Comparison of ENCODE assay signal across 9 cellular contexts in the genomic region with DNA sequence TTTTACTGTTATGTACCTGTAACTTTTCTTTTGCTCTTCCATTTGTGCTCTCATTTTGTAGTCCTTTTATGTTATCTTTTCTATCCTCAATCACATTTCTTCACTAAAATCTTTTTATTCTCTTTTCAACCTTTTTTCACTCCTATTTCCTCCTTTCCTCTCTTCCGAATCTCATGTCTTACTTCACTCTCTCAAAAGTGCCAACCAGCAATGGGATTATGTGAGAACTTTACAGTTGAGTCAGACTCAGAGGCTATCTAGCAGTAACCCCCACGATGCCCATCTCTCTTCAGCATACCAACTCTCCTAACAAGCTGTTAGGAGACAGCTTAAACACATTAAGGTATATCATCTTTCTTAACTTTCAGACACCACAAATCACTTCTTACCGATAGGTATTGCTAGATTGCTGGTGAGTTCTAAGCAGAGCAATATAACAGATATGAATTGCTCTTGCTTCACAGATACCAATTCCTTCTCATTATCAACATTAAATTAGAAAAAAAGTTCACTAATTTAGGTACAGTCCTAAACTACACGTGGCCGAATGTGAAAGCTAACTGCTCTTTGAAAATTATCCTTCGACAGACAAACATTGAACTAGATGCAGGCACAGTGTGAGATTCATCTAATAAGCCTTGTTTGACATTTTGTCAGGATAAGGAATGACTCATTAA. TPM values are rescaled to one million over a fixed set of nuclear protein-coding genes. Genes with fewer than 3 reads are reported as not detected.
A peak's percentile ranks its signal among the peaks of the same experiment; 100 is the strongest.
DNase-seq lines count a peak whose midpoint lies in the region; ATAC-seq and TF ChIP-seq lines count a peak whose summit lies in the region.
"Had no signal": no experiment of that assay in that cellular context is flagged by ENCODE, and none has a peak within 500 bp of the region (broad histone marks: within the 10 kb centered on the region; RNA-seq: fewer than 3 reads in every experiment).

No MANE protein-coding gene starts in this region.

- H4K91ac ChIP-seq in mesenchymal stem cell (ENCODE audit: low read length): no peak overlapping the region

- H4K8ac ChIP-seq in mesenchymal stem cell (ENCODE audit: low read length): no peak overlapping the region

- H3K36me3 ChIP-seq in adipocyte (ENCODE audit: control insufficient read depth, insufficient read depth, low read length, severe bottlenecking): no peaks in the 10 kb centered on the region
- no peaks in the 10 kb centered on the region for H3K36me3 ChIP-seq in mesenchymal stem cell (ENCODE audit: control insufficient read depth in 1 of 2, insufficient read depth in 2 of 2, low read depth in 1 of 2, low read length in 2 of 2)
- no peaks in the 10 kb centered on the region for H3K36me3 ChIP-seq in tibial artery

- intact Hi-C loops in tibial artery (cut with DNase I; ENCODE audit: low total_unique reads): no loop called here

- TF ChIP-seq CTCF in tibial artery (IDR thresholded peaks at IDR 0.05): no peak

- no peak overlapping the region for H3K9ac ChIP-seq in adipocyte (ENCODE audit: low read length)
- peak overlapping the region; percentile 1 for H3K9ac ChIP-seq in mesenchymal stem cell (ENCODE audit: low read length)

- no peak overlapping the region for H3K23ac ChIP-seq in mesenchymal stem cell (ENCODE audit: low read length in 2 of 2)

- H3K4me3 ChIP-seq in adipocyte (ENCODE audit: low read length): peak overlapping the region; percentile 86
- peak overlapping the region in 1 of 2 experiments; percentile 95 for H3K4me3 ChIP-seq in mesenchymal stem cell (ENCODE audit: insufficient read depth in 1 of 2, low read depth in 1 of 2, low read length in 2 of 2)
- peak overlapping the region; percentile 71 to 98 for H3K4me3 ChIP-seq in tibial artery

- H3K36me3 Mint-ChIP-seq in activated CD8-positive, alpha-beta memory T cell treated with anti-CD3 and anti-CD28 coated beads, Interleukin-2, amount 10 ng/mL, durations not matched to agents 7 days and 5 days: peaks cover 6% of the 10 kb centered on the region

- H3K4ac ChIP-seq in mesenchymal stem cell (ENCODE audit: low read depth in 1 of 2, low read length in 2 of 2): no peak overlapping the region

- H3K4me1 ChIP-seq in adipocyte (ENCODE audit: control insufficient read depth, insufficient read depth, low read length) (peaks cover 18% of the 10 kb centered on the region), mesenchymal stem cell (ENCODE audit: control insufficient read depth, insufficient read depth, low read depth, low read length) (peaks cover 9% of the 10 kb centered on the region), tibial artery (peaks cover 0 to 30% (median 13%) of the 10 kb centered on the region in 4 donors)

- no peaks in the 10 kb centered on the region for H3K79me1 ChIP-seq in mesenchymal stem cell (replicated peaks; ENCODE audit: low read length, poor library complexity, severe bottlenecking)

- peaks cover 3% of the 10 kb centered on the region for H3K27me3 ChIP-seq in adipocyte (replicated peaks; ENCODE audit: control insufficient read depth, insufficient read depth, low read length)
- H3K27me3 ChIP-seq in mesenchymal stem cell (ENCODE audit: control insufficient read depth in 1 of 2, insufficient read depth in 1 of 2, low read length in 2 of 2): peaks cover 0 to 5% of the 10 kb centered on the region in 2 experiments
- no peaks in the 10 kb centered on the region for H3K27me3 ChIP-seq in tibial artery

- H3K27me3 Mint-ChIP-seq in activated CD8-positive, alpha-beta memory T cell treated with anti-CD3 and anti-CD28 coated beads, Interleukin-2, amount 10 ng/mL, durations not matched to agents 7 days and 5 days: peaks cover 21% of the 10 kb centered on the region

- no peak overlapping the region for H3K14ac ChIP-seq in mesenchymal stem cell (ENCODE audit: low read length in 2 of 2)

- peaks cover 31% of the 10 kb centered on the region for H3K4me1 Mint-ChIP-seq in activated CD8-positive, alpha-beta memory T cell treated with anti-CD3 and anti-CD28 coated beads, Interleukin-2, amount 10 ng/mL, durations not matched to agents 7 days and 5 days

- no peak overlapping the region for H2BK15ac ChIP-seq in mesenchymal stem cell (ENCODE audit: low read depth, poor library complexity, severe bottlenecking)

- no peak for ATAC-seq in activated CD8-positive, alpha-beta memory T cell treated with anti-CD3 and anti-CD28 coated beads, Interleukin-2, amount 10 ng/mL, durations not matched to agents 7 days and 5 days
- ATAC-seq in HG02970 (IDR thresholded peaks at IDR 0.05; ENCODE audit: low FRiP score, unreplicated experiment) (no peak), GM19324 (IDR thresholded peaks at IDR 0.05; ENCODE audit: low FRiP score, unreplicated experiment) (no peak)

- H3K9me3 ChIP-seq in adipocyte (ENCODE audit: control insufficient read depth, low read length): no peaks in the 10 kb centered on the region
- H3K9me3 ChIP-seq in mesenchymal stem cell (ENCODE audit: control insufficient read depth, low read length): no peaks in the 10 kb centered on the region
- no peaks in the 10 kb centered on the region for H3K9me3 ChIP-seq in tibial artery

- WGBS in mesenchymal stem cell: 98% methylated on average over 4 of the region's 6 CpGs

- H3K27ac Mint-ChIP-seq in activated CD8-positive, alpha-beta memory T cell treated with anti-CD3 and anti-CD28 coated beads, Interleukin-2, amount 10 ng/mL, durations not matched to agents 7 days and 5 days: peak overlapping the region; percentile 73

- peak overlapping the region; percentile 80 for H3K4me3 Mint-ChIP-seq in activated CD8-positive, alpha-beta memory T cell treated with anti-CD3 and anti-CD28 coated beads, Interleukin-2, amount 10 ng/mL, durations not matched to agents 7 days and 5 days

- H2AK5ac ChIP-seq in mesenchymal stem cell (ENCODE audit: low read length, severe bottlenecking): no peak overlapping the region

- no peak overlapping the region for H3K27ac ChIP-seq in mesenchymal stem cell (ENCODE audit: low read length, poor library complexity, severe bottlenecking)
- H3K27ac ChIP-seq in tibial artery: peak overlapping the region; percentile 80 to 87
- H3K27ac ChIP-seq: C4-2B had no signal

- no peak for DNase-seq in activated CD8-positive, alpha-beta memory T cell treated with anti-CD3 and anti-CD28 coated beads, Interleukin-2, amount 10 ng/mL, durations not matched to agents 7 days and 5 days
- no peak for DNase-seq in activated CD8-positive, alpha-beta memory T cell treated with anti-CD3 and anti-CD28 coated beads, Interleukin-2, amount 50 U/mL, for 48 hours
- DNase-seq in adipocyte (ENCODE audit: low read depth): no peak
- DNase-seq in mesenchymal stem cell: no peak
- DNase-seq in tibial artery: no peak
- DNase-seq in A172 (ENCODE audit: low spot score): no peak

- CTCF ChIA-PET in activated CD8-positive, alpha-beta memory T cell treated with anti-CD3 and anti-CD28 coated beads, Interleukin-2, amount 10 ng/mL, durations not matched to agents 7 days and 5 days (lab: Charles Lee): interaction anchor here (0.8 to 1.8 kb wide), 7 partner anchors 32 to 238 kb away, joined by 3 to 10 read pairs (median 4); partner anchors contain the start of gene MCM9

- H2BK5ac ChIP-seq in mesenchymal stem cell (ENCODE audit: low read depth, low read length, poor library complexity, severe bottlenecking): no peak overlapping the region

- no peak overlapping the region for H3K18ac ChIP-seq in mesenchymal stem cell (ENCODE audit: low read depth in 1 of 2, low read length in 2 of 2)

- H3K4me2 ChIP-seq in mesenchymal stem cell (ENCODE audit: low read length, poor library complexity, severe bottlenecking): no peak overlapping the region

- no peak overlapping the region for H2AFZ ChIP-seq in mesenchymal stem cell (ENCODE audit: low read depth, low read length)

- H3K9me3 Mint-ChIP-seq in activated CD8-positive, alpha-beta memory T cell treated with anti-CD3 and anti-CD28 coated beads, Interleukin-2, amount 10 ng/mL, durations not matched to agents 7 days and 5 days (ENCODE audit: low read depth): peaks cover 2% of the 10 kb centered on the region

- no peak overlapping the region for H2BK120ac ChIP-seq in mesenchymal stem cell (ENCODE audit: low read depth, low read length)

- H2BK12ac ChIP-seq in mesenchymal stem cell (ENCODE audit: low read length in 2 of 2): no peak overlapping the region

RNA-seq across cellular contexts. Expression of gene FAM184A, which starts 1.4 kb away (rescaled TPM):
- total RNA-seq in activated CD8-positive, alpha-beta memory T cell treated with anti-CD3 and anti-CD28 coated beads, Interleukin-2, amount 10 ng/mL, durations not matched to agents 7 days and 5 days: 1 to 10 TPM; 3.7 to 6.0 TPM
- polyA plus RNA-seq in mesenchymal stem cell (2013, experiment 1 of 2): 0.22 TPM
- polyA plus RNA-seq in mesenchymal stem cell (2013, experiment 2 of 2): 0.19 TPM
- 3.1 and 4.6 TPM in 2 replicates for total RNA-seq in A172 (2014; rRNA removed; shearing (Covaris generic))
